Comparison of ENCODE assay signal across 31 cellular contexts in the genomic region with DNA sequence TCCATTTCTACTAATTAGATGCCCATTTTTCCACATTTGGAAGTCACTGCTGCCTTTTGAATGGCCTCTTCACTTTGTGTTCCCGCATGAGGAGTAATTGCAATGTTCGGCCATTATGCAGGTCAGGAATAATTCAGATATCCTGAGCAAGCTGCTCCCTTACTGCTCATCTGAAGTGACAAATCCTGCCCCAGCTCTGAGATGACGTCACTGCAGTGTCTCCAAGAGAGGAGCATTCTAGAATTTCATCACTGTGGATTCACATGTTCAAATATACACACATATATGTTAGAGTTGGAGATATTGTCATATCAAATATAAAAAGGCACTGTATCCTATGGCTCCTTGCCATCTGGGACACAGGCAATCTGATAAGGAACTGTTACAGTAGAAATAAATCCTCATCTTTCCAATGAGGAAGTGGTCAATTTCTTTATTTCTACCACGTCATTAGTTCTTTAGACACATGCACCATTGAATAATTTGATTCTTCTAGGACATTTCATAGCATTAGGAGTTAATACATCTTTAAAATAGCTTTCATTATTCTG.
"Had no signal": no experiment of that assay in that cellular context is flagged by ENCODE, and none has a peak within 500 bp of the region (broad histone marks: within the 10 kb centered on the region; RNA-seq: fewer than 3 reads in every experiment).

No MANE protein-coding gene starts in this region.

- H3K27ac ChIP-seq: ascending aorta, cardiac muscle cell, SJSA1 had no signal

- H3K4me3 ChIP-seq: ascending aorta, cardiac muscle cell, Peyer's patch, SJSA1 had no signal

- DNase-seq: activated CD4-positive, alpha-beta T cell treated with anti-CD3 and anti-CD28 coated beads, Interleukin-2, amount 10 ng/mL, durations not matched to agents 24 days and 14 days; activated CD4-positive, alpha-beta T cell treated with anti-CD3 and anti-CD28 coated beads, Interleukin-2, amount 50 U/mL, for 4 hours; activated CD8-positive, alpha-beta T cell treated with anti-CD3 and anti-CD28 coated beads for 36 hours; activated effector memory CD4-positive, alpha-beta T cell treated with anti-CD3 and anti-CD28 coated beads, Interleukin-2, amount 50 U/mL, for 16 hours; activated naive CD4-positive, alpha-beta T cell; activated naive CD4-positive, alpha-beta T cell treated with anti-CD3 and anti-CD28 coated beads, Interleukin-2, amount 50 U/mL, for 16 hours; activated naive CD8-positive, alpha-beta T cell treated with anti-CD3 and anti-CD28 coated beads, Interleukin-2, amount 10 ng/mL, durations not matched to agents 7 days and 5 days; activated T-cell treated with anti-CD3 and anti-CD28 coated beads, Interleukin-2, amount 50 U/mL, for 1 hour; activated T-cell treated with anti-CD3 and anti-CD28 coated beads, Interleukin-2, amount 50 U/mL, for 72 hours; amygdala; Kasumi-1; KG1; NCI-H1417 treated with DMSO at 0.1 percent for 48 hours; NCI-H1930; NCI-H2171; NCI-H510A; NCI-H526; NCI-H748 treated with DMSO at 0.1 percent for 48 hours; NK-92 treated with Interleukin-12 subunit alpha and Interleukin-12 subunit beta, amount 100 ng/mL, for 24 hours; PC-3; RPMI8226; SHP77 treated with DMSO at 0.1 percent for 48 hours; SW 1271; T-helper 1 cell; T-helper 2 cell; T-helper 9 cell had no signal

- H3K36me3 ChIP-seq: ascending aorta, cardiac muscle cell, Peyer's patch, SJSA1 had no signal

- H3K9me3 ChIP-seq: ascending aorta, Peyer's patch, SJSA1 had no signal

- H3K4me1 ChIP-seq: ascending aorta had no signal

- H3K27me3 ChIP-seq: ascending aorta, Peyer's patch had no signal

- ATAC-seq: activated CD8-positive, alpha-beta T cell treated with anti-CD3 and anti-CD28 coated beads for 36 hours; activated T-cell treated with anti-CD3 and anti-CD28 coated beads, Interleukin-2, amount 50 U/mL, for 72 hours; activated T-helper 17 cell treated with anti-CD3 and anti-CD28 coated beads, Interleukin-2, amount 50 U/mL, for 72 hours; PC-3 had no signal
